In the genomic region with DNA sequence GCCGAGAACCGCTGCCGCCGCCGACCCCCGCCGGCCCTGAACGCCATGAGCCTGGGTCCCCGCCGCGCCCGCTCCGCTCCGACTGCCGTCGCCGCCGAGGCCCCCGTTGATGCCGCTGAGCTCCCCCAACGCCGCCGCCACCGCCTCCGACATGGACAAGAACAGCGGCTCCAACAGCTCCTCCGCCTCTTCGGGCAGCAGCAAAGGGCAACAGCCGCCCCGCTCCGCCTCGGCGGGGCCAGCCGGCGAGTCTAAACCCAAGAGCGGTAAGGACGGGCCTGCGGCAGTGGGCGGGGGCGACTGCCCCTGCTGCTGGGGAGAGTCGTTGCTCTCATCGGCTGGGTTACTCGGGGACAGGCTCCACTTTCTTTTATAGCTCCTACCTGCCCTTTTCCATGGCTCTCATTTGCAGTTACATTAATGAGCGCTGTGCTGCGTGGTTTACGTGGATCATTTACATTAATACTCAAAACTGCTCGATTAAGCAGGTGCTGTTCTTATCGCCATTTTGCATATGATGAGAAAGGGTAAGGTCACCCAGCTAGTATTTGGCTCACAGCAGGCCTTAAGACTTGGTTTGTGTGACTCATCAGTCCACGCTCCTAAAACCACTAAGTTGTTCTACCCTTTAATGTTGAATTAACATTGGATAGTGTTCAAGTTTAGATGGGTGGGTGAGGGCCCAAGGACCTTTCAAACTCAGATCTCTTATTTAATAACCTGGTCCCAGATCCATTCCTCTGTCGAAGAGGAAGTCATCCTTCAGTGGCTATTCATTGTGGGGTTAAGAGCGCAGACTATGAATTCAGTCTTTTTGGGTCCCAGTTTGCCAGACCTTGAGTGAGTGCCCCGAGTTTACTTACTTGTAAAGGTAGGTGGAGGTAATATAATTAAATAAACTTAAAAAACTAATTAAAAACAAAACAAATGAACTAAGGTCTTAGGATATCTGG, we compare ENCODE assay signal across 7 cellular contexts. TPM values are rescaled to one million over a fixed set of nuclear protein-coding genes. Genes with fewer than 3 reads are reported as not detected.
A peak's percentile ranks its signal among the peaks of the same experiment; 100 is the strongest.
DNase-seq lines count a peak whose midpoint lies in the region; ATAC-seq and TF ChIP-seq lines count a peak whose summit lies in the region.

No MANE protein-coding gene starts in this region.

- H3K14ac ChIP-seq in mesenchymal stem cell (ENCODE audit: low read length in 2 of 2): peak overlapping the region; percentile 9 to 91

- peak overlapping the region; percentile 64 for H2AFZ ChIP-seq in mesenchymal stem cell (ENCODE audit: low read depth, low read length)

- peak overlapping the region; percentile 93 for H4K8ac ChIP-seq in mesenchymal stem cell (ENCODE audit: low read length)

- peak overlapping the region; percentile 55 for H2BK15ac ChIP-seq in mesenchymal stem cell (ENCODE audit: low read depth, poor library complexity, severe bottlenecking)

- H3K4me1 Mint-ChIP-seq in activated CD4-positive, alpha-beta T cell treated with anti-CD3 and anti-CD28 coated beads, Interleukin-2, amount 10 ng/mL, durations not matched to agents 7 days and 5 days: peaks cover 60% of the 10 kb centered on the region
- peaks cover 24 to 43% of the 10 kb centered on the region in 2 donors for H3K4me1 Mint-ChIP-seq in stimulated activated naive B cell treated with anti-CD40 and anti-IgM and Interleukin-4, amounts not matched to agents 10 μg/mL and 1 μg/mL and 100 μg/mL, for 72 hours

- H3K9me3 ChIP-seq in duodenal mucosa (ENCODE audit: control insufficient read depth in 1 of 2, low read length in 2 of 2) (no peaks in the 10 kb centered on the region), mesenchymal stem cell (ENCODE audit: control insufficient read depth, low read length) (no peaks in the 10 kb centered on the region)

- under 1% methylated on average over 49 of the region's 52 CpGs for WGBS in mesenchymal stem cell

- POLR2A ChIA-PET in activated CD4-positive, alpha-beta T cell treated with anti-CD3 and anti-CD28 coated beads, Interleukin-2, amount 10 ng/mL, durations not matched to agents 7 days and 5 days (lab: Charles Lee): no interaction called here

- H3K27me3 ChIP-seq in duodenal mucosa (ENCODE audit: control insufficient read depth in 1 of 2, insufficient read depth in 2 of 2, low read length in 2 of 2): no peaks in the 10 kb centered on the region
- no peaks in the 10 kb centered on the region for H3K27me3 ChIP-seq in mesenchymal stem cell (ENCODE audit: control insufficient read depth in 1 of 2, insufficient read depth in 1 of 2, low read length in 2 of 2)

- peak overlapping the region; percentile 73 for H2BK120ac ChIP-seq in mesenchymal stem cell (ENCODE audit: low read depth, low read length)

- H3K4ac ChIP-seq in mesenchymal stem cell (ENCODE audit: low read depth in 1 of 2, low read length in 2 of 2): peak overlapping the region in 1 of 2 experiments; percentile 99

- H3K27ac ChIP-seq in duodenal mucosa (ENCODE audit: low read depth, low read length) (peak overlapping the region; percentile 86), mesenchymal stem cell (ENCODE audit: low read length, poor library complexity, severe bottlenecking) (peak overlapping the region; percentile 51)

- peak overlapping the region; percentile 86 for H3K18ac ChIP-seq in mesenchymal stem cell (ENCODE audit: low read depth in 1 of 2, low read length in 2 of 2)

- H3K27ac Mint-ChIP-seq in activated CD4-positive, alpha-beta T cell treated with anti-CD3 and anti-CD28 coated beads, Interleukin-2, amount 10 ng/mL, durations not matched to agents 7 days and 5 days: peak overlapping the region; percentile 96
- H3K27ac Mint-ChIP-seq in stimulated activated naive B cell treated with anti-CD40 and anti-IgM and Interleukin-4, amounts not matched to agents 10 μg/mL and 1 μg/mL and 100 μg/mL, for 72 hours: peak overlapping the region; percentile 100

- peak; percentile 34 for ATAC-seq in HG02610 (IDR thresholded peaks at IDR 0.05; ENCODE audit: unreplicated experiment)
- ATAC-seq in stimulated activated naive B cell treated with anti-CD40 and anti-IgM and Interleukin-4, amounts not matched to agents 10 μg/mL and 1 μg/mL and 100 μg/mL, for 72 hours (replicated peaks): peak; percentile 69 to 73

- peaks cover 46% of the 10 kb centered on the region for H3K36me3 Mint-ChIP-seq in activated CD4-positive, alpha-beta T cell treated with anti-CD3 and anti-CD28 coated beads, Interleukin-2, amount 10 ng/mL, durations not matched to agents 7 days and 5 days (ENCODE audit: low read depth)
- peaks cover 11 to 12% of the 10 kb centered on the region in 2 donors for H3K36me3 Mint-ChIP-seq in stimulated activated naive B cell treated with anti-CD40 and anti-IgM and Interleukin-4, amounts not matched to agents 10 μg/mL and 1 μg/mL and 100 μg/mL, for 72 hours

- H3K23ac ChIP-seq in mesenchymal stem cell (ENCODE audit: low read length in 2 of 2): peak overlapping the region; percentile 91 to 97

- DNase-seq in GM13977 (ENCODE audit: low spot score) (peak; percentile 77), NCI-H146 treated with DMSO at 0.1 percent for 48 hours (lab: John Stamatoyannopoulos, UW; ENCODE audit: unreplicated experiment) (peak; percentile 46), mesenchymal stem cell (peak; percentile 84)
- DNase-seq in activated CD4-positive, alpha-beta T cell treated with anti-CD3 and anti-CD28 coated beads, Interleukin-2, amount 10 ng/mL, durations not matched to agents 7 days and 5 days: peak; percentile 50
- DNase-seq in stimulated activated naive B cell treated with anti-CD40 and anti-IgM and Interleukin-4, amounts not matched to agents 10 μg/mL and 1 μg/mL and 100 μg/mL, for 72 hours: peak; percentile 27

- CTCF ChIA-PET in activated CD4-positive, alpha-beta T cell treated with anti-CD3 and anti-CD28 coated beads, Interleukin-2, amount 10 ng/mL, durations not matched to agents 7 days and 5 days (lab: Charles Lee): interaction anchor here (0.6 to 3.0 kb wide), 2 partner anchors 9 to 16 kb away, joined by 3 to 8 read pairs; no protein-coding TSS in a partner anchor

- peaks cover 34 to 44% of the 10 kb centered on the region in 2 donors for H3K4me1 ChIP-seq in duodenal mucosa (ENCODE audit: control insufficient read depth in 1 of 2, insufficient read depth in 2 of 2, low read length in 2 of 2)
- peaks cover 19% of the 10 kb centered on the region for H3K4me1 ChIP-seq in mesenchymal stem cell (ENCODE audit: control insufficient read depth, insufficient read depth, low read depth, low read length)

- H2BK12ac ChIP-seq in mesenchymal stem cell (ENCODE audit: low read length in 2 of 2): peak overlapping the region in 1 of 2 experiments; percentile 29

- H2BK5ac ChIP-seq in mesenchymal stem cell (ENCODE audit: low read depth, low read length, poor library complexity, severe bottlenecking): peak overlapping the region; percentile 98

- no peaks in the 10 kb centered on the region for H3K79me1 ChIP-seq in mesenchymal stem cell (replicated peaks; ENCODE audit: low read length, poor library complexity, severe bottlenecking)

- peak overlapping the region; percentile 74 to 89 for H3K9ac ChIP-seq in duodenal mucosa (ENCODE audit: low read depth in 1 of 2, low read length in 2 of 2)
- H3K9ac ChIP-seq in mesenchymal stem cell (ENCODE audit: low read length): peak overlapping the region; percentile 93

- TF ChIP-seq CTCF in GM13977 (IDR thresholded peaks at IDR 0.05; ENCODE audit: extremely low read depth, insufficient read depth, missing control alignments): peak; percentile 15

- H3K4me3 ChIP-seq in duodenal mucosa (ENCODE audit: low read depth in 1 of 2, low read length in 2 of 2) (peak overlapping the region; percentile 79 to 80), mesenchymal stem cell (ENCODE audit: insufficient read depth in 1 of 2, low read depth in 1 of 2, low read length in 2 of 2) (peak overlapping the region; percentile 83 to 100)

- peak overlapping the region; percentile 35 for H2AK5ac ChIP-seq in mesenchymal stem cell (ENCODE audit: low read length, severe bottlenecking)

- H3K4me2 ChIP-seq in mesenchymal stem cell (ENCODE audit: low read length, poor library complexity, severe bottlenecking): peak overlapping the region; percentile 87

- no peaks in the 10 kb centered on the region for H3K9me3 Mint-ChIP-seq in activated CD4-positive, alpha-beta T cell treated with anti-CD3 and anti-CD28 coated beads, Interleukin-2, amount 10 ng/mL, durations not matched to agents 7 days and 5 days
- H3K9me3 Mint-ChIP-seq in stimulated activated naive B cell treated with anti-CD40 and anti-IgM and Interleukin-4, amounts not matched to agents 10 μg/mL and 1 μg/mL and 100 μg/mL, for 72 hours: no peaks in the 10 kb centered on the region

- peak overlapping the region; percentile 97 for H3K4me3 Mint-ChIP-seq in activated CD4-positive, alpha-beta T cell treated with anti-CD3 and anti-CD28 coated beads, Interleukin-2, amount 10 ng/mL, durations not matched to agents 7 days and 5 days
- peak overlapping the region; percentile 97 to 99 for H3K4me3 Mint-ChIP-seq in stimulated activated naive B cell treated with anti-CD40 and anti-IgM and Interleukin-4, amounts not matched to agents 10 μg/mL and 1 μg/mL and 100 μg/mL, for 72 hours

- peak overlapping the region; percentile 19 for H4K91ac ChIP-seq in mesenchymal stem cell (ENCODE audit: low read length)

- in situ Hi-C loops in GM13977 (cut with MboI; ENCODE audit: low pct_unique_long_range_greater_than_20kb, low sequenced_read_pairs, unreplicated experiment): no loop called here

- H3K36me3 ChIP-seq in duodenal mucosa (ENCODE audit: control insufficient read depth in 1 of 2, insufficient read depth in 2 of 2, low read length in 2 of 2): peaks cover 0 to 10% of the 10 kb centered on the region in 2 donors
- H3K36me3 ChIP-seq in mesenchymal stem cell (ENCODE audit: control insufficient read depth in 1 of 2, insufficient read depth in 2 of 2, low read depth in 1 of 2, low read length in 2 of 2): peaks cover 5 to 11% of the 10 kb centered on the region in 2 experiments

- H3K27me3 Mint-ChIP-seq in activated CD4-positive, alpha-beta T cell treated with anti-CD3 and anti-CD28 coated beads, Interleukin-2, amount 10 ng/mL, durations not matched to agents 7 days and 5 days: no peaks in the 10 kb centered on the region
- no peaks in the 10 kb centered on the region for H3K27me3 Mint-ChIP-seq in stimulated activated naive B cell treated with anti-CD40 and anti-IgM and Interleukin-4, amounts not matched to agents 10 μg/mL and 1 μg/mL and 100 μg/mL, for 72 hours

RNA-seq across cellular contexts. Expression of gene RNF10, which starts 0.8 kb away (rescaled TPM):
- 100 to 1,000 TPM; 191 to 219 TPM for total RNA-seq in activated CD4-positive, alpha-beta T cell treated with anti-CD3 and anti-CD28 coated beads, Interleukin-2, amount 10 ng/mL, durations not matched to agents 7 days and 5 days
- polyA plus RNA-seq in mesenchymal stem cell (2013, experiment 1 of 2): 124 TPM
- polyA plus RNA-seq in mesenchymal stem cell (2013, experiment 2 of 2): 131 TPM

RNA-seq across cellular contexts. Expression of gene COQ5, which starts 6.0 kb away (rescaled TPM):
- 10 to 100 TPM; 25.5 to 27.9 TPM for total RNA-seq in activated CD4-positive, alpha-beta T cell treated with anti-CD3 and anti-CD28 coated beads, Interleukin-2, amount 10 ng/mL, durations not matched to agents 7 days and 5 days
- polyA plus RNA-seq in mesenchymal stem cell (2013, experiment 1 of 2): 22.0 TPM
- 21.3 TPM for polyA plus RNA-seq in mesenchymal stem cell (2013, experiment 2 of 2)

RNA-seq across cellular contexts. Expression of gene DYNLL1, which starts 39.1 kb away (rescaled TPM):
- 100 to 1,000 TPM; 257 to 297 TPM for total RNA-seq in activated CD4-positive, alpha-beta T cell treated with anti-CD3 and anti-CD28 coated beads, Interleukin-2, amount 10 ng/mL, durations not matched to agents 7 days and 5 days
- 419 TPM for polyA plus RNA-seq in mesenchymal stem cell (2013, experiment 1 of 2)
- 417 TPM for polyA plus RNA-seq in mesenchymal stem cell (2013, experiment 2 of 2)

RNA-seq across cellular contexts. Expression of gene POP5, which starts 46.2 kb away (rescaled TPM):
- 10 to 100 TPM; 60.8 to 64.7 TPM for total RNA-seq in activated CD4-positive, alpha-beta T cell treated with anti-CD3 and anti-CD28 coated beads, Interleukin-2, amount 10 ng/mL, durations not matched to agents 7 days and 5 days
- 33.8 TPM for polyA plus RNA-seq in mesenchymal stem cell (2013, experiment 1 of 2)
- 34.1 TPM for polyA plus RNA-seq in mesenchymal stem cell (2013, experiment 2 of 2)

Comparison
In these comparisons a context has a peak if more than half of its experiments do, and no peak if none do; other contexts are left out.
1. Peak in every context shown above with its lines: DNase-seq, ATAC-seq, H3K4me3 ChIP-seq and H3K27ac ChIP-seq.
2. DNase-seq: peak in every context shown above with its lines; median percentile 84 in mesenchymal stem cell; 77 in GM13977; 50 in activated CD4-positive, alpha-beta T cell treated with anti-CD3 and anti-CD28 coated beads, Interleukin-2, amount 10 ng/mL, durations not matched to agents 7 days and 5 days; 46 in NCI-H146 treated with DMSO at 0.1 percent for 48 hours; 27 in stimulated activated naive B cell treated with anti-CD40 and anti-IgM and Interleukin-4, amounts not matched to agents 10 μg/mL and 1 μg/mL and 100 μg/mL, for 72 hours.